In genomic region chr4:137198791-137199190, GRCh38 we compare ENCODE assay signal across 32 cellular contexts.
"Had no signal": no experiment of that assay in that cellular context is flagged by ENCODE, and none has a peak within 500 bp of the region (broad histone marks: within the 10 kb centered on the region; RNA-seq: fewer than 3 reads in every experiment).

No MANE protein-coding gene starts in this region.

- H3K27ac Mint-ChIP-seq: activated CD4-positive, alpha-beta memory T cell treated with anti-CD3 and anti-CD28 coated beads, Interleukin-2, amount 10 ng/mL, durations not matched to agents 7 days and 5 days; activated CD4-positive, alpha-beta T cell treated with anti-CD3 and anti-CD28 coated beads, Interleukin-2, amount 10 ng/mL, durations not matched to agents 7 days and 5 days; activated naive CD8-positive, alpha-beta T cell treated with anti-CD3 and anti-CD28 coated beads for 36 hours; activated naive CD8-positive, alpha-beta T cell treated with anti-CD3 and anti-CD28 coated beads, Interleukin-2, amount 50 U/mL, for 24 hours; activated T-cell treated with anti-CD3 and anti-CD28 coated beads, Interleukin-2, amount 50 U/mL, for 24 hours; activated T-cell treated with anti-CD3 and anti-CD28 coated beads, Interleukin-2, amount 50 U/mL, for 72 hours; brain; dendritic cell treated with granulocyte-macrophage colony-stimulating factor and Interleukin-4, amounts not matched to agents 40 ng/mL and 50 ng/mL, for 4 days; endodermal cell; WTC11 had no signal

- H3K9me3 Mint-ChIP-seq: activated CD4-positive, alpha-beta memory T cell treated with anti-CD3 and anti-CD28 coated beads, Interleukin-2, amount 10 ng/mL, durations not matched to agents 7 days and 5 days; activated CD4-positive, alpha-beta T cell treated with anti-CD3 and anti-CD28 coated beads, Interleukin-2, amount 10 ng/mL, durations not matched to agents 7 days and 5 days; activated naive CD8-positive, alpha-beta T cell treated with anti-CD3 and anti-CD28 coated beads, Interleukin-2, amount 50 U/mL, for 24 hours; central memory CD8-positive, alpha-beta T cell; dendritic cell treated with granulocyte-macrophage colony-stimulating factor and Interleukin-4, amounts not matched to agents 40 ng/mL and 50 ng/mL, for 4 days; endodermal cell had no signal

- H3K27me3 ChIP-seq: ascending aorta, breast epithelium, cardiac muscle cell, foreskin keratinocyte, gastrocnemius medialis, heart left ventricle had no signal

- H3K9me3 ChIP-seq: ascending aorta, breast epithelium, gastrocnemius medialis, heart left ventricle had no signal

- H3K36me3 ChIP-seq: ascending aorta, breast epithelium, cardiac muscle cell, gastrocnemius medialis, heart left ventricle had no signal

- H3K27ac ChIP-seq: ascending aorta, breast epithelium, cardiac muscle cell, coronary artery, dorsolateral prefrontal cortex, foreskin keratinocyte, gastrocnemius medialis, heart left ventricle, VCaP had no signal

- H3K27me3 Mint-ChIP-seq: activated CD4-positive, alpha-beta memory T cell treated with anti-CD3 and anti-CD28 coated beads, Interleukin-2, amount 10 ng/mL, durations not matched to agents 7 days and 5 days; activated CD4-positive, alpha-beta T cell treated with anti-CD3 and anti-CD28 coated beads, Interleukin-2, amount 10 ng/mL, durations not matched to agents 7 days and 5 days; activated naive CD8-positive, alpha-beta T cell treated with anti-CD3 and anti-CD28 coated beads for 36 hours; activated naive CD8-positive, alpha-beta T cell treated with anti-CD3 and anti-CD28 coated beads, Interleukin-2, amount 50 U/mL, for 24 hours; activated T-cell treated with anti-CD3 and anti-CD28 coated beads, Interleukin-2, amount 50 U/mL, for 24 hours; central memory CD8-positive, alpha-beta T cell; dendritic cell treated with granulocyte-macrophage colony-stimulating factor and Interleukin-4, amounts not matched to agents 40 ng/mL and 50 ng/mL, for 4 days had no signal

- H3K36me3 Mint-ChIP-seq: activated naive CD8-positive, alpha-beta T cell treated with anti-CD3 and anti-CD28 coated beads for 36 hours; brain; WTC11 had no signal

- DNase-seq: activated CD4-positive, alpha-beta memory T cell treated with anti-CD3 and anti-CD28 coated beads, Interleukin-2, amount 10 ng/mL, durations not matched to agents 7 days and 5 days; activated CD4-positive, alpha-beta T cell treated with anti-CD3 and anti-CD28 coated beads for 1 hour; activated CD4-positive, alpha-beta T cell treated with anti-CD3 and anti-CD28 coated beads for 4 hours; activated CD4-positive, alpha-beta T cell treated with anti-CD3 and anti-CD28 coated beads, Interleukin-2, amount 10 ng/mL, durations not matched to agents 7 days and 5 days; activated CD4-positive, alpha-beta T cell treated with anti-CD3 and anti-CD28 coated beads, Interleukin-2, amount 50 U/mL, for 4 hours; activated CD8-positive, alpha-beta memory T cell treated with anti-CD3 and anti-CD28 coated beads, Interleukin-2, amount 50 U/mL, for 48 hours; activated gamma-delta T cell; activated naive CD4-positive, alpha-beta T cell; activated naive CD4-positive, alpha-beta T cell treated with anti-CD3 and anti-CD28 coated beads, Interleukin-2, amount 50 U/mL, for 16 hours; activated naive CD8-positive, alpha-beta T cell treated with anti-CD3 and anti-CD28 coated beads for 36 hours; activated naive CD8-positive, alpha-beta T cell treated with anti-CD3 and anti-CD28 coated beads, Interleukin-2, amount 50 U/mL, for 24 hours; activated T-cell treated with anti-CD3 and anti-CD28 coated beads for 4 hours; activated T-cell treated with anti-CD3 and anti-CD28 coated beads, Interleukin-2, amount 50 U/mL, for 24 hours; activated T-cell treated with anti-CD3 and anti-CD28 coated beads, Interleukin-2, amount 50 U/mL, for 72 hours; dorsolateral prefrontal cortex; effector memory CD4-positive, alpha-beta T cell; endodermal cell; gastrocnemius medialis; glutamatergic neuron; heart left ventricle; T-helper 2 cell had no signal

- H3K4me1 ChIP-seq: ascending aorta, breast epithelium, foreskin keratinocyte, gastrocnemius medialis, heart left ventricle had no signal

- H3K4me3 Mint-ChIP-seq: activated CD4-positive, alpha-beta memory T cell treated with anti-CD3 and anti-CD28 coated beads, Interleukin-2, amount 10 ng/mL, durations not matched to agents 7 days and 5 days; activated CD4-positive, alpha-beta T cell treated with anti-CD3 and anti-CD28 coated beads, Interleukin-2, amount 10 ng/mL, durations not matched to agents 7 days and 5 days; activated naive CD8-positive, alpha-beta T cell treated with anti-CD3 and anti-CD28 coated beads for 36 hours; activated naive CD8-positive, alpha-beta T cell treated with anti-CD3 and anti-CD28 coated beads, Interleukin-2, amount 50 U/mL, for 24 hours; activated T-cell treated with anti-CD3 and anti-CD28 coated beads, Interleukin-2, amount 50 U/mL, for 24 hours; activated T-cell treated with anti-CD3 and anti-CD28 coated beads, Interleukin-2, amount 50 U/mL, for 72 hours; brain; central memory CD8-positive, alpha-beta T cell; dendritic cell treated with granulocyte-macrophage colony-stimulating factor and Interleukin-4, amounts not matched to agents 40 ng/mL and 50 ng/mL, for 4 days; endodermal cell; WTC11 had no signal

- H3K4me3 ChIP-seq: ascending aorta, breast epithelium, cardiac muscle cell, coronary artery, dorsolateral prefrontal cortex, gastrocnemius medialis, heart left ventricle had no signal

- H3K4me1 Mint-ChIP-seq: activated CD4-positive, alpha-beta memory T cell treated with anti-CD3 and anti-CD28 coated beads, Interleukin-2, amount 10 ng/mL, durations not matched to agents 7 days and 5 days; activated CD4-positive, alpha-beta T cell treated with anti-CD3 and anti-CD28 coated beads, Interleukin-2, amount 10 ng/mL, durations not matched to agents 7 days and 5 days; activated naive CD8-positive, alpha-beta T cell treated with anti-CD3 and anti-CD28 coated beads for 36 hours; activated naive CD8-positive, alpha-beta T cell treated with anti-CD3 and anti-CD28 coated beads, Interleukin-2, amount 50 U/mL, for 24 hours; brain; central memory CD8-positive, alpha-beta T cell had no signal

- ATAC-seq: activated naive CD8-positive, alpha-beta T cell treated with anti-CD3 and anti-CD28 coated beads, Interleukin-2, amount 50 U/mL, for 24 hours; activated T-cell treated with anti-CD3 and anti-CD28 coated beads, Interleukin-2, amount 50 U/mL, for 72 hours; esophagus mucosa; foreskin keratinocyte; gastrocnemius medialis; heart left ventricle; WTC11 had no signal
